In genomic region chrX:2889706-2890490, GRCh38 we compare ENCODE assay signal across 8 cellular contexts. TPM values are rescaled to one million over a fixed set of nuclear protein-coding genes. Genes with fewer than 3 reads are reported as not detected.
DNase-seq lines count a peak whose midpoint lies in the region; ATAC-seq, FAIRE-seq and TF ChIP-seq lines count a peak whose summit lies in the region.
"Not testable (repeated sequence)": the region's sequence is repeated elsewhere in the genome, so short reads cannot be mapped to it uniquely, and the experiment has no call there.

No MANE protein-coding gene starts in this region.

- H3K9me3 ChIP-seq in HUES64 (ENCODE audit: insufficient read depth, low read depth, low read length); SJCRH30 (replicated peaks); HepG2 (ENCODE audit: low read length); upper lobe of right lung: not testable (repeated sequence)

- ATAC-seq in HepG2 (peak; percentile 83), upper lobe of right lung (peak; percentile 60)

- FAIRE-seq in HepG2 (lab: Jason Lieb, UNC): peak; percentile 90

- H3K9me3 Mint-ChIP-seq in activated naive CD8-positive, alpha-beta T cell treated with anti-CD3 and anti-CD28 coated beads for 36 hours; progenitor cell of endocrine pancreas (ENCODE audit: low read depth): not testable (repeated sequence)

- WGBS in HUES64: 31% methylated on average over 15 of the region's 15 CpGs
- WGBS in HepG2 (ENCODE audit: low lambda C conversion rate): 62% methylated on average over 11 of the region's 15 CpGs

- H3K4me1 ChIP-seq in HUES64 (ENCODE audit: insufficient read depth, low read length): peaks cover 11% of the 10 kb centered on the region; the same call in 1 of the 2 replicates
- H3K4me1 ChIP-seq in SJCRH30; HepG2 (ENCODE audit: insufficient read depth, low read length); upper lobe of right lung: not testable (repeated sequence)

- not testable (repeated sequence) for H3K36me3 Mint-ChIP-seq in activated naive CD8-positive, alpha-beta T cell treated with anti-CD3 and anti-CD28 coated beads for 36 hours
- H3K36me3 Mint-ChIP-seq in progenitor cell of endocrine pancreas (ENCODE audit: insufficient read depth): peaks cover 17% of the 10 kb centered on the region

- not testable (repeated sequence) for H3K36me3 ChIP-seq in HUES64 (ENCODE audit: insufficient read depth, low read length); SJCRH30; HepG2 (replicated peaks in 1 of 2; ENCODE audit: control insufficient read depth in 1 of 2, insufficient read depth in 2 of 2, low read length in 2 of 2); upper lobe of right lung

- not testable (repeated sequence) for H3K27me3 Mint-ChIP-seq in activated naive CD8-positive, alpha-beta T cell treated with anti-CD3 and anti-CD28 coated beads for 36 hours; progenitor cell of endocrine pancreas

- H2AFZ ChIP-seq in HepG2 (ENCODE audit: low read length): not testable (repeated sequence)

- not testable (repeated sequence) for TF ChIP-seq CTCF in epithelial cell of esophagus (IDR thresholded peaks at IDR 0.05; ENCODE audit: insufficient read depth, low read depth, low read length, missing control alignments)
- TF ChIP-seq CTCF in HepG2 (CRISPR knock-in tag; IDR thresholded peaks at IDR 0.05) (peak; percentile 54), progenitor cell of endocrine pancreas (IDR thresholded peaks at IDR 0.05; ENCODE audit: unreplicated experiment) (peak; percentile 69), upper lobe of right lung (IDR thresholded peaks at IDR 0.05) (peak; percentile 26)

- not testable (repeated sequence) for H3K79me2 ChIP-seq in HepG2 (ENCODE audit: insufficient read depth, low read length)

- BruUV-seq in HepG2 (replicated peaks; lab: Mats Ljungman, UMichigan): not testable (repeated sequence)

- TF ChIP-seq RAD21 in HepG2 (CRISPR knock-in tag; IDR thresholded peaks at IDR 0.05): 0 out of 2 replicates have a peak, but pooled peaks have one; percentile 23

- H3K9ac ChIP-seq in HUES64 (ENCODE audit: low read depth, low read length): not testable (repeated sequence)
- H3K9ac ChIP-seq in HepG2 (ENCODE audit: insufficient read depth, low read depth, low read length): peak overlapping the region; percentile 31; the same call in 1 of the 2 replicates

- peak overlapping the region; percentile 75 for H3K4me3 Mint-ChIP-seq in activated naive CD8-positive, alpha-beta T cell treated with anti-CD3 and anti-CD28 coated beads for 36 hours
- peak overlapping the region; percentile 39 for H3K4me3 Mint-ChIP-seq in progenitor cell of endocrine pancreas (ENCODE audit: low read depth)

- TF ChIP-seq POLR2A in HepG2 (IDR thresholded peaks at IDR 0.05; ENCODE audit: insufficient read depth in 1 of 2, low read depth in 2 of 2, low read length in 2 of 2): not testable (repeated sequence)

- intact Hi-C loops in HepG2 (cut with micrococcal nuclease; ENCODE audit: unreplicated experiment); upper lobe of right lung (cut with DNase I): not testable (repeated sequence)

- not testable (repeated sequence) for H3K27ac Mint-ChIP-seq in activated naive CD8-positive, alpha-beta T cell treated with anti-CD3 and anti-CD28 coated beads for 36 hours
- H3K27ac Mint-ChIP-seq in progenitor cell of endocrine pancreas: peak overlapping the region; percentile 96

- H3K27ac ChIP-seq in HUES64 (ENCODE audit: low read depth, low read length): peak overlapping the region; percentile 70; the same call in 1 of the 2 replicates
- H3K27ac ChIP-seq in SJCRH30: peak overlapping the region; percentile 82
- H3K27ac ChIP-seq in HepG2 (ENCODE audit: extremely low read length, insufficient read depth, low read length); upper lobe of right lung: not testable (repeated sequence)

- DNase-seq in DMS53 (lab: John Stamatoyannopoulos, UW) (peak; percentile 44), SJCRH30 (peak; percentile 63 to 77), epithelial cell of esophagus (ENCODE audit: low read depth) (peak; percentile 23), progenitor cell of endocrine pancreas (ENCODE audit: low spot score, unreplicated experiment) (peak; percentile 39)
- DNase-seq in activated naive CD8-positive, alpha-beta T cell treated with anti-CD3 and anti-CD28 coated beads for 36 hours: peak; percentile 1
- DNase-seq in HepG2 (ENCODE audit: low spot score); upper lobe of right lung: not testable (repeated sequence)

- not testable (repeated sequence) for H4K20me1 ChIP-seq in HepG2 (ENCODE audit: insufficient read depth, low read length)

- not testable (repeated sequence) for H3K4me1 Mint-ChIP-seq in activated naive CD8-positive, alpha-beta T cell treated with anti-CD3 and anti-CD28 coated beads for 36 hours
- H3K4me1 Mint-ChIP-seq in progenitor cell of endocrine pancreas (ENCODE audit: low read depth): peaks cover 43% of the 10 kb centered on the region

- CTCF ChIA-PET in HepG2 (lab: Yijun Ruan, JAX; ENCODE audit: low intra/inter-chr PET ratio, low total read pairs): not testable (repeated sequence)

- TF ChIP-seq EP300 in HepG2 (IDR thresholded peaks at IDR 0.05; ENCODE audit: low read depth in 2 of 2, low read length in 2 of 2); HepG2 (CRISPR knock-in tag; IDR thresholded peaks at IDR 0.05; ENCODE audit: borderline replicate concordance): not testable (repeated sequence)

- H3K4me3 ChIP-seq in HUES64 (ENCODE audit: low read length); HepG2 (replicated peaks in 1 of 3; ENCODE audit: insufficient read depth in 1 of 3, low read depth in 2 of 3, low read length in 3 of 3): not testable (repeated sequence)
- H3K4me3 ChIP-seq in SJCRH30 (peak overlapping the region; percentile 48), epithelial cell of esophagus (ENCODE audit: low read length) (peak overlapping the region; percentile 11), upper lobe of right lung (peak overlapping the region; percentile 48)

- POLR2A ChIA-PET in HepG2 (lab: Yijun Ruan, JAX): not testable (repeated sequence)

- peak overlapping the region; percentile 51 for H3K4me2 ChIP-seq in HepG2 (ENCODE audit: low read depth, low read length)

- in situ Hi-C loops in HepG2 (cut with HindIII; ENCODE audit: extremely low pct_ligation_motif_present, low pct_unique_long_range_greater_than_20kb): not testable (repeated sequence)

- not testable (repeated sequence) for H3K27me3 ChIP-seq in HUES64 (ENCODE audit: insufficient read depth, low read length); SJCRH30; HepG2 (ENCODE audit: control insufficient read depth in 1 of 2, insufficient read depth in 2 of 2, low read length in 2 of 2); upper lobe of right lung

TF ChIP-seq in HepG2, 621 proteins besides CTCF, POLR2A, EP300 and RAD21:
- peak; percentile 66 for TF ChIP-seq STAG1 (CRISPR knock-in tag; IDR thresholded peaks at IDR 0.05)
- 0 out of 2 replicates have a peak, but pooled peaks have one; percentile 16 for TF ChIP-seq SMC3 (IDR thresholded peaks at IDR 0.05; ENCODE audit: low read length)

RNA-seq across cellular contexts. Expression of gene ARSD, which starts 39.2 kb away (rescaled TPM):
- 1.9 TPM for polyA plus RNA-seq in HUES64 (2013, experiment 1 of 2)
- 2.8 TPM for polyA plus RNA-seq in HUES64 (2013, experiment 2 of 2)
- 0.16 and 0.41 TPM in 2 replicates for total RNA-seq in SJCRH30 (2014; rRNA removed; shearing (Covaris generic))
- total RNA-seq in activated naive CD8-positive, alpha-beta T cell treated with anti-CD3 and anti-CD28 coated beads for 36 hours: 1 to 10 TPM; 1.5 TPM
- total RNA-seq in HepG2 (2016; rRNA removed; fragmentation: Illumina TruSeq; extraction: Trizol): 2.0 and 4.8 TPM in 2 replicates
- total RNA-seq in HepG2 (2016; cell fraction: cytosol; rRNA removed; fragmentation: Illumina TruSeq; extraction: Trizol; ENCODE audit: low read depth): 0.81 and 1.1 TPM in 2 replicates
- 1.7 and 5.2 TPM in 2 replicates for total RNA-seq in HepG2 (2016; cell fraction: insoluble cytoplasmic fraction; rRNA removed; fragmentation: Illumina TruSeq; extraction: Trizol)
- total RNA-seq in HepG2 (2016; cell fraction: membrane; rRNA removed; fragmentation: Illumina TruSeq; extraction: Trizol): 1.2 and 2.1 TPM in 2 replicates
- 4.5 and 6.6 TPM in 2 replicates for total RNA-seq in HepG2 (2016; cell fraction: nucleus; rRNA removed; fragmentation: Illumina TruSeq; extraction: Trizol)
- polyA plus RNA-seq in HepG2 (2011; rRNA removed): 6.4 and 6.8 TPM in 2 replicates
- polyA plus RNA-seq in HepG2 (2011; cell fraction: cytosol; rRNA removed): 4.9 and 5.9 TPM in 2 replicates
- polyA plus RNA-seq in HepG2 (2011; cell fraction: nucleus; rRNA removed): 7.0 and 9.4 TPM in 2 replicates
- 5.4 and 5.6 TPM in 2 replicates for polyA plus RNA-seq in HepG2 (2012)
- 0.72 and 1.0 TPM in 2 replicates for polyA plus RNA-seq in HepG2 (2016; cell fraction: cytosol; fragmentation: Illumina TruSeq; extraction: Trizol; ENCODE audit: low read depth)
- 1.6 and 2.2 TPM in 2 replicates for polyA plus RNA-seq in HepG2 (2016; cell fraction: insoluble cytoplasmic fraction; fragmentation: Illumina TruSeq; extraction: Trizol; ENCODE audit: low read depth)
- 1.0 and 1.2 TPM in 2 replicates for polyA plus RNA-seq in HepG2 (2016; cell fraction: membrane; fragmentation: Illumina TruSeq; extraction: Trizol; ENCODE audit: low read depth)
- polyA plus RNA-seq in HepG2 (2016; cell fraction: nucleus; fragmentation: Illumina TruSeq; extraction: Trizol; ENCODE audit: insufficient read depth, low read depth): 6.4 and 7.4 TPM in 2 replicates
- 8.9 and 31.5 TPM in 2 replicates for polyA minus RNA-seq in HepG2 (2011; rRNA and poly(A)+ RNA removed; ENCODE audit: low replicate concordance)
- polyA minus RNA-seq in HepG2 (2011; cell fraction: cytosol; rRNA and poly(A)+ RNA removed): 7.2 and 7.8 TPM in 2 replicates
- 6.8 and 7.2 TPM in 2 replicates for polyA minus RNA-seq in HepG2 (2011; cell fraction: nucleus; rRNA and poly(A)+ RNA removed)
- 76.8 and 82.1 TPM in 2 replicates for total RNA-seq in progenitor cell of endocrine pancreas
- total RNA-seq in upper lobe of right lung: 35.1 TPM
